ENCODE assay signal across 13 cellular contexts in the genomic region with DNA sequence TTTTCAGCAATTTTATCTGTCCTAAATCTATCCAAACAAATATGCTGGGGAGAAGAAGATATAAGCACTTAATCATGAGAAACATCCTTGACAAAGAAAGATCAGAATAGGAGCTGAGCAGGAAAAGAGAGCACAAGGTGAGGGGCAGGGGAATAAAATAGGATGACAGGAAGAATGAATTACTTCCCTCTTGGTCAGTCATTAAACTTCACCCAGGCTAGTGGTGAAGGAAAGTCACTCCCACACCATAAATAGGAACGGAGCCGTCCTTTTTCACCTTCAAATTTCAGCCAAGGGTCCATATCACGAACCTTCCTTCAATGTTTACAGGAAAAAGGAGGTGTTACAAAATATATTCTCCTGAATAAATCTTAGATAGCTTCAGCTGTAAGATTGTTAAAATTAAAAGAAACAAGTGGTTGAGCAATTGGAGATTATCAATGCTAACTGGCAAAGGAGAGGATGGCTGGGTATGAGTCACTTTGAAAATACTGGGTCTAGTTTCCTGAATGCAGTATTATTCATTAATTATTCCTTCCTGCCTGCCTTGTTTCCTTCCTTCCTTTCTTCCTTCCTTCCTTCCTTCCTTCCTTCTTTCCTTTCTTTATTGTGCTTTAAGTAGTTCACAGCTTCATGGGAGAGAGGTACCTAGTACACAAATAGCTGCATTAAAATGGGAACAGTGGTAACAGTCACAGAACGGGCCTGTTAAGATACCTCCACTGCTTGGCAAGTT.
A peak's percentile ranks its signal among the peaks of the same experiment; 100 is the strongest.
DNase-seq lines count a peak whose midpoint lies in the region; ATAC-seq and TF ChIP-seq lines count a peak whose summit lies in the region.
"Had no signal": no experiment of that assay in that cellular context is flagged by ENCODE, and none has a peak within 500 bp of the region (broad histone marks: within the 10 kb centered on the region; RNA-seq: fewer than 3 reads in every experiment).

No MANE protein-coding gene starts in this region.

- peak overlapping the region; percentile 49 for H3K4me2 ChIP-seq in Loucy (ENCODE audit: low read depth, low read length, poor library complexity, severe bottlenecking)

- H3K4me3 ChIP-seq in Loucy (ENCODE audit: low read length, poor library complexity, severe bottlenecking) (no peak overlapping the region), body of pancreas (no peak overlapping the region), thyroid gland (replicated peaks in 1 of 3) (no peak overlapping the region), BE2C (ENCODE audit: low read depth, low read length) (no peak overlapping the region)
- H3K4me3 ChIP-seq: SJCRH30 had no signal

- no peaks in the 10 kb centered on the region for H3K36me3 ChIP-seq in Loucy (ENCODE audit: insufficient read depth, low read length)
- H3K36me3 ChIP-seq in body of pancreas (replicated peaks in 1 of 2; ENCODE audit: insufficient read depth in 1 of 2, low read depth in 2 of 2), result no peaks in the 10 kb centered on the region
- no peaks in the 10 kb centered on the region for H3K36me3 ChIP-seq in thyroid gland
- H3K36me3 ChIP-seq in BE2C, result no peaks in the 10 kb centered on the region
- H3K36me3 ChIP-seq: SJCRH30 had no signal

- TF ChIP-seq CTCF in Loucy (conservative IDR thresholded peaks at IDR 0.05; ENCODE audit: low read length), result no peak
- no peak for TF ChIP-seq CTCF in body of pancreas (IDR thresholded peaks at IDR 0.05)
- TF ChIP-seq CTCF in thyroid gland (IDR thresholded peaks at IDR 0.05), result no peak
- no peak for TF ChIP-seq CTCF in BE2C (IDR thresholded peaks at IDR 0.05; ENCODE audit: low read depth, low read length)

- H3K79me2 ChIP-seq in Loucy (ENCODE audit: insufficient read depth, low read length), result no peaks in the 10 kb centered on the region

- intact Hi-C loops in body of pancreas (cut with DNase I) (no loop called here), left colon (cut with DNase I, micrococcal nuclease) (no loop called here), thyroid gland (cut with DNase I) (no loop called here)

- H3K9me3 ChIP-seq in Loucy (ENCODE audit: insufficient read depth, low read depth, low read length), result no peaks in the 10 kb centered on the region
- no peaks in the 10 kb centered on the region for H3K9me3 ChIP-seq in body of pancreas
- H3K9me3 ChIP-seq in thyroid gland, result no peaks in the 10 kb centered on the region
- H3K9me3 ChIP-seq in BE2C, result no peaks in the 10 kb centered on the region
- H3K9me3 ChIP-seq: SJCRH30 had no signal

- TF ChIP-seq POLR2A in body of pancreas (IDR thresholded peaks at IDR 0.05) (no peak), thyroid gland (IDR thresholded peaks at IDR 0.05) (no peak)

- H3K4me1 ChIP-seq in Loucy (ENCODE audit: insufficient read depth, low read length, poor library complexity, severe bottlenecking) (peaks cover 36% of the 10 kb centered on the region), body of pancreas (no peaks in the 10 kb centered on the region), thyroid gland (no peaks in the 10 kb centered on the region), BE2C (peaks cover 4% of the 10 kb centered on the region)
- H3K4me1 ChIP-seq: SJCRH30 had no signal

- ATAC-seq in body of pancreas (peak; percentile 75), left colon (peak; percentile 91)

- H3K27ac ChIP-seq in body of pancreas, result peak overlapping the region in 3 of 4 donors; percentile 33 to 78 (median 37)
- H3K27ac ChIP-seq in thyroid gland, result no peak overlapping the region
- H3K27ac ChIP-seq: SJCRH30 had no signal

- H3K9ac ChIP-seq in Loucy (ENCODE audit: low read depth, low read length, poor library complexity, severe bottlenecking), result no peak overlapping the region

- no peak overlapping the region for H2AFZ ChIP-seq in Loucy (ENCODE audit: low read length)

- WGBS in body of pancreas, 2 donors, result 42 to 57% methylated on average over 4 of the region's 4 CpGs
- 67 to 77% methylated on average over 4 of the region's 4 CpGs for WGBS in thyroid gland, 2 donors

- H3K27me3 ChIP-seq in Loucy (ENCODE audit: insufficient read depth, low read length, poor library complexity, severe bottlenecking) (no peaks in the 10 kb centered on the region), body of pancreas (no peaks in the 10 kb centered on the region), thyroid gland (no peaks in the 10 kb centered on the region), BE2C (no peaks in the 10 kb centered on the region)
- H3K27me3 ChIP-seq: SJCRH30 had no signal

- DNase-seq in AG20443 (ENCODE audit: low spot score) (peak; percentile 58), body of pancreas (no peak), left colon (no peak), thyroid gland (no peak), BE2C (no peak)
- no peak for DNase-seq in activated CD4-positive, CD25-positive, alpha-beta regulatory T cell treated with anti-CD3 and anti-CD28 coated beads, Interleukin-2, amount 50 U/mL, for 72 hours
- DNase-seq in stimulated activated CD4-positive, alpha-beta T cell treated with anti-CD3 and anti-CD28 coated beads, Interleukin-2, amount 100 ng/mL, for 24 hours, result no peak
- DNase-seq: activated naive CD4-positive, alpha-beta T cell; C1 segment of cervical spinal cord; NCI-H1694; posterior cingulate gyrus; SJCRH30 had no signal

- H4K20me1 ChIP-seq in Loucy (ENCODE audit: insufficient read depth, low read length, poor library complexity, severe bottlenecking), result no peaks in the 10 kb centered on the region

- no peaks in the 10 kb centered on the region for H3F3A ChIP-seq in Loucy (ENCODE audit: low read depth)

- no peaks in the 10 kb centered on the region for H3K9me2 ChIP-seq in Loucy (replicated peaks; ENCODE audit: low read depth, low read length)

Comparison
In these comparisons a context has a peak if more than half of its experiments do, and no peak if none do; other contexts are left out.
1. H3K27ac ChIP-seq: peak in body of pancreas (3 of 4); none in thyroid gland (0 of 3).